ENCODE assay signal across 9 cellular contexts in genomic region chr1:110433803-110434202, GRCh38. TPM values are rescaled to one million over a fixed set of nuclear protein-coding genes. Genes with fewer than 3 reads are reported as not detected.
DNase-seq lines count a peak whose midpoint lies in the region; ATAC-seq and TF ChIP-seq lines count a peak whose summit lies in the region.
"Had no signal": no experiment of that assay in that cellular context is flagged by ENCODE, and none has a peak within 500 bp of the region (broad histone marks: within the 10 kb centered on the region; RNA-seq: fewer than 3 reads in every experiment).

No MANE protein-coding gene starts in this region.

- H3K4me1 Mint-ChIP-seq in activated T-cell treated with anti-CD3 and anti-CD28 coated beads, Interleukin-2, amount 50 U/mL, for 4 hours (ENCODE audit: low read depth) = no peaks in the 10 kb centered on the region

- no peaks in the 10 kb centered on the region for H3K36me3 ChIP-seq in OCI-LY7 (ENCODE audit: insufficient read depth, low read length)
- H3K36me3 ChIP-seq in stomach = no peaks in the 10 kb centered on the region
- H3K36me3 ChIP-seq: BLaER1 treated with 17β-estradiol and CSF1 and Interleukin-3, amounts not matched to agents 10 nM and 100 nM had no signal

- ATAC-seq in foreskin keratinocyte (peak; percentile 76), GM18498 (IDR thresholded peaks at IDR 0.05; ENCODE audit: unreplicated experiment) (no peak)
- ATAC-seq in activated T-cell treated with anti-CD3 and anti-CD28 coated beads, Interleukin-2, amount 50 U/mL, for 4 hours = no peak

- H3K9me3 ChIP-seq in OCI-LY7 (ENCODE audit: low read length) = no peaks in the 10 kb centered on the region
- H3K9me3 ChIP-seq in stomach = no peaks in the 10 kb centered on the region
- H3K9me3 ChIP-seq: BLaER1 treated with 17β-estradiol and CSF1 and Interleukin-3, amounts not matched to agents 10 nM and 100 nM had no signal

- H3K4me2 ChIP-seq in OCI-LY7 (ENCODE audit: low read length) = no peak overlapping the region

- TF ChIP-seq CTCF in OCI-LY7 (conservative IDR thresholded peaks at IDR 0.05; ENCODE audit: low read length) (peak; percentile 23; the same call in 1 of the 2 replicates), foreskin keratinocyte (conservative IDR thresholded peaks at IDR 0.05) (no peak), stomach (IDR thresholded peaks at IDR 0.05) (no peak)

- H3K27ac ChIP-seq in OCI-LY7 (ENCODE audit: low read depth, low read length, poor library complexity, severe bottlenecking) (no peak overlapping the region), foreskin keratinocyte (no peak overlapping the region), stomach (no peak overlapping the region)
- H3K27ac ChIP-seq: BLaER1 treated with 17β-estradiol and CSF1 and Interleukin-3, amounts not matched to agents 10 nM and 100 nM had no signal

- no peaks in the 10 kb centered on the region for H3K9me2 ChIP-seq in OCI-LY7 (ENCODE audit: insufficient read depth, low read length)

- intact Hi-C loops in OCI-LY7 (cut with micrococcal nuclease; ENCODE audit: unreplicated experiment) (no loop called here), stomach (cut with DNase I; ENCODE audit: low total_unique reads) (no loop called here)

- no peak for TF ChIP-seq POLR2A in stomach (IDR thresholded peaks at IDR 0.05)

- CTCF ChIA-PET in OCI-LY7 (lab: Charles Lee; ENCODE audit: unreplicated experiment) = no interaction called here

- no peaks in the 10 kb centered on the region for H4K20me1 ChIP-seq in OCI-LY7 (ENCODE audit: insufficient read depth, low read length)
- H4K20me1 ChIP-seq: BLaER1 treated with 17β-estradiol and CSF1 and Interleukin-3, amounts not matched to agents 10 nM and 100 nM had no signal

- no peak for TF ChIP-seq EP300 in stomach (IDR thresholded peaks at IDR 0.05)

- H3K27me3 Mint-ChIP-seq in activated T-cell treated with anti-CD3 and anti-CD28 coated beads, Interleukin-2, amount 50 U/mL, for 4 hours (ENCODE audit: low read depth) = peaks cover 20% of the 10 kb centered on the region

- H3K4me1 ChIP-seq in OCI-LY7 (ENCODE audit: insufficient read depth, low read length, poor library complexity, severe bottlenecking) = peaks cover 12% of the 10 kb centered on the region
- no peaks in the 10 kb centered on the region for H3K4me1 ChIP-seq in foreskin keratinocyte
- H3K4me1 ChIP-seq in stomach = no peaks in the 10 kb centered on the region

- DNase-seq in SHP77 (lab: John Stamatoyannopoulos, UW) (peak; percentile 43 to 65), SHP77 treated with DMSO at 0.1 percent for 48 hours (lab: John Stamatoyannopoulos, UW) (no peak), OCI-LY7 (ENCODE audit: low spot score) (peak; percentile 34), foreskin keratinocyte (peak; percentile 2 to 26), stomach (peak; percentile 34), superior temporal gyrus (ENCODE audit: extremely low spot score) (no peak)
- no peak for DNase-seq in activated T-cell treated with anti-CD3 and anti-CD28 coated beads, Interleukin-2, amount 50 U/mL, for 4 hours

- H3K4me3 ChIP-seq in OCI-LY7 (ENCODE audit: low read depth, low read length, poor library complexity, severe bottlenecking) = no peak overlapping the region
- H3K4me3 ChIP-seq in stomach = no peak overlapping the region
- H3K4me3 ChIP-seq: BLaER1 treated with 17β-estradiol and CSF1 and Interleukin-3, amounts not matched to agents 10 nM and 100 nM had no signal

- H3K79me2 ChIP-seq in OCI-LY7 (ENCODE audit: insufficient read depth, low read depth, low read length) = no peaks in the 10 kb centered on the region

- peaks cover 26% of the 10 kb centered on the region for H3K27me3 ChIP-seq in foreskin keratinocyte
- peaks cover 0 to 19% (median 0%) of the 10 kb centered on the region in 3 donors for H3K27me3 ChIP-seq in stomach
- H3K27me3 ChIP-seq: BLaER1 treated with 17β-estradiol and CSF1 and Interleukin-3, amounts not matched to agents 10 nM and 100 nM had no signal

- no peaks in the 10 kb centered on the region for H3K9me3 Mint-ChIP-seq in activated T-cell treated with anti-CD3 and anti-CD28 coated beads, Interleukin-2, amount 50 U/mL, for 4 hours

- POLR2A ChIA-PET in OCI-LY7 (lab: Charles Lee) = no interaction called here

- BruUV-seq in OCI-LY7 (replicated peaks; lab: Mats Ljungman, UMichigan) = no TSS peak

- 31 to 85% (median 51%) methylated on average over 1 to 3 of the region's 3 CpGs for WGBS in stomach, 5 donors

- no peaks in the 10 kb centered on the region for H3K36me3 Mint-ChIP-seq in activated T-cell treated with anti-CD3 and anti-CD28 coated beads, Interleukin-2, amount 50 U/mL, for 4 hours (ENCODE audit: insufficient read depth)

- H3K4me3 Mint-ChIP-seq in activated T-cell treated with anti-CD3 and anti-CD28 coated beads, Interleukin-2, amount 50 U/mL, for 4 hours = no peak overlapping the region

- H2AFZ ChIP-seq in OCI-LY7 (ENCODE audit: low read length) = no peak overlapping the region

RNA-seq across cellular contexts. Expression of gene PROK1, which starts 17.1 kb away (rescaled TPM):
- total RNA-seq in OCI-LY7 (2014; rRNA removed; shearing (Covaris generic)) = not detected in 2 replicates
- total RNA-seq in OCI-LY7 (2022) = not detected in 2 replicates
- not detected in 2 replicates for total RNA-seq in foreskin keratinocyte
- polyA plus RNA-seq in foreskin keratinocyte = not detected in 2 replicates
- total RNA-seq in stomach = not detected
- polyA plus RNA-seq in stomach = 1 to 10 TPM in 1 of 3 donors, not detected in 2; 1.5 TPM
- total RNA-seq in activated T-cell treated with anti-CD3 and anti-CD28 coated beads, Interleukin-2, amount 50 U/mL, for 4 hours = not detected

RNA-seq across cellular contexts. Expression of gene LAMTOR5, which starts 26.3 kb away (rescaled TPM):
- 109 and 111 TPM in 2 replicates for total RNA-seq in OCI-LY7 (2014; rRNA removed; shearing (Covaris generic))
- total RNA-seq in OCI-LY7 (2022) (104 and 123 TPM in 2 replicates), foreskin keratinocyte (75.5 and 92.7 TPM in 2 replicates), stomach (10 to 100 TPM in 3 of 5 donors, 1 to 10 TPM in 1, not detected in 1; 8.5 to 48.8 (median 18.6) TPM)
- polyA plus RNA-seq in foreskin keratinocyte (214 and 219 TPM in 2 replicates), stomach (100 to 1,000 TPM; 269 to 440 (median 318) TPM)
- total RNA-seq in activated T-cell treated with anti-CD3 and anti-CD28 coated beads, Interleukin-2, amount 50 U/mL, for 4 hours = 100 to 1,000 TPM; 166 to 171 (median 170) TPM

RNA-seq across cellular contexts. Expression of gene SLC16A4, which starts 43.0 kb away (rescaled TPM):
- 0.22 TPM in 1 of 2 replicates, not detected in the other for total RNA-seq in OCI-LY7 (2014; rRNA removed; shearing (Covaris generic))
- total RNA-seq in OCI-LY7 (2022) (0.15 and 0.38 TPM in 2 replicates), foreskin keratinocyte (0.39 and 1.0 TPM in 2 replicates), stomach (10 to 100 TPM in 1 of 5 donors, 1 to 10 TPM in 2, under 1 TPM in 1, not detected in 1; 0.89 to 11.1 (median 3.8) TPM)
- polyA plus RNA-seq in foreskin keratinocyte (0.16 and 0.18 TPM in 2 replicates), stomach (1 to 10 TPM; 1.7 to 8.7 (median 2.6) TPM)
- total RNA-seq in activated T-cell treated with anti-CD3 and anti-CD28 coated beads, Interleukin-2, amount 50 U/mL, for 4 hours = under 1 TPM; 0.11 to 0.40 (median 0.28) TPM

Comparison
In these comparisons a context has a peak if more than half of its experiments do, and no peak if none do; other contexts are left out.
1. DNase-seq: peak in SHP77 (2 of 2), OCI-LY7 (single experiment), foreskin keratinocyte (2 of 2) and stomach (single experiment); none in SHP77 treated with DMSO at 0.1 percent for 48 hours (single experiment), activated T-cell treated with anti-CD3 and anti-CD28 coated beads, Interleukin-2, amount 50 U/mL, for 4 hours (single experiment) and superior temporal gyrus (single experiment).